ENCODE assay signal across 25 cellular contexts in genomic region chr10:7159928-7160327, GRCh38.
DNase-seq lines count a peak whose midpoint lies in the region; ATAC-seq and TF ChIP-seq lines count a peak whose summit lies in the region.
"Had no signal": no experiment of that assay in that cellular context is flagged by ENCODE, and none has a peak within 500 bp of the region (broad histone marks: within the 10 kb centered on the region; RNA-seq: fewer than 3 reads in every experiment).

No MANE protein-coding gene starts in this region.

- peaks cover 6 to 22% of the 10 kb centered on the region in 2 donors for H3K36me3 Mint-ChIP-seq in activated T-cell treated with anti-CD3 and anti-CD28 coated beads, Interleukin-2, amount 50 U/mL, for 72 hours (ENCODE audit: insufficient read depth in 2 of 2)
- peaks cover 0 to 63% (median 13%) of the 10 kb centered on the region in 3 donors for H3K36me3 Mint-ChIP-seq in CD8-positive, alpha-beta memory T cell
- peaks cover 71% of the 10 kb centered on the region for H3K36me3 Mint-ChIP-seq in activated naive CD8-positive, alpha-beta T cell treated with anti-CD3 and anti-CD28 coated beads, Interleukin-2, amount 10 ng/mL, durations not matched to agents 7 days and 5 days

- ATAC-seq in activated T-cell treated with anti-CD3 and anti-CD28 coated beads, Interleukin-2, amount 50 U/mL, for 72 hours (replicated peaks in 1 of 2) = peak; percentile 58 to 77
- no peak for ATAC-seq in activated naive CD8-positive, alpha-beta T cell treated with anti-CD3 and anti-CD28 coated beads, Interleukin-2, amount 10 ng/mL, durations not matched to agents 7 days and 5 days (ENCODE audit: low read depth)
- ATAC-seq in HG03045 (IDR thresholded peaks at IDR 0.05; ENCODE audit: unreplicated experiment) = no peak
- ATAC-seq: lower lobe of right lung had no signal

- no peaks in the 10 kb centered on the region for H3K9me3 Mint-ChIP-seq in activated T-cell treated with anti-CD3 and anti-CD28 coated beads, Interleukin-2, amount 50 U/mL, for 72 hours
- no peaks in the 10 kb centered on the region for H3K9me3 Mint-ChIP-seq in CD8-positive, alpha-beta memory T cell
- no peaks in the 10 kb centered on the region for H3K9me3 Mint-ChIP-seq in activated naive CD8-positive, alpha-beta T cell treated with anti-CD3 and anti-CD28 coated beads, Interleukin-2, amount 10 ng/mL, durations not matched to agents 7 days and 5 days
- H3K9me3 Mint-ChIP-seq: activated B cell treated with CpG ODN at 0.5 μM for 24 hours, type B pancreatic cell had no signal

- no peaks in the 10 kb centered on the region for H3K27me3 ChIP-seq in CD8-positive, alpha-beta memory T cell (ENCODE audit: insufficient read depth, low read length, poor library complexity, severe bottlenecking)
- no peaks in the 10 kb centered on the region for H3K27me3 ChIP-seq in spleen (replicated peaks in 1 of 7)
- H3K27me3 ChIP-seq: cardiac muscle cell, MG63 had no signal

- POLR2A ChIA-PET in CD8-positive, alpha-beta memory T cell (lab: Charles Lee) = interaction anchor here (0.6 kb wide), 1 partner anchor 232 kb away, joined by 4 read pairs; no protein-coding TSS in a partner anchor
- POLR2A ChIA-PET in activated naive CD8-positive, alpha-beta T cell treated with anti-CD3 and anti-CD28 coated beads, Interleukin-2, amount 10 ng/mL, durations not matched to agents 7 days and 5 days (lab: Charles Lee) = no interaction called here

- CTCF ChIA-PET in CD8-positive, alpha-beta memory T cell (lab: Charles Lee) = no interaction called here

- intact Hi-C loops in spleen (cut with DNase I; ENCODE audit: low total_unique reads) = no loop called here

- no peaks in the 10 kb centered on the region for H3K27me3 Mint-ChIP-seq in activated T-cell treated with anti-CD3 and anti-CD28 coated beads, Interleukin-2, amount 50 U/mL, for 72 hours (ENCODE audit: low read depth)
- no peaks in the 10 kb centered on the region for H3K27me3 Mint-ChIP-seq in CD8-positive, alpha-beta memory T cell
- no peaks in the 10 kb centered on the region for H3K27me3 Mint-ChIP-seq in activated naive CD8-positive, alpha-beta T cell treated with anti-CD3 and anti-CD28 coated beads, Interleukin-2, amount 10 ng/mL, durations not matched to agents 7 days and 5 days
- H3K27me3 Mint-ChIP-seq: activated B cell treated with CpG ODN at 0.5 μM for 24 hours had no signal

- WGBS in spleen, 5 donors = 52 to 76% (median 60%) methylated on average over 5 of the region's 5 CpGs

- peaks cover 36% of the 10 kb centered on the region for H3K4me1 Mint-ChIP-seq in activated T-cell treated with anti-CD3 and anti-CD28 coated beads, Interleukin-2, amount 50 U/mL, for 72 hours (ENCODE audit: low read depth)
- peaks cover 15 to 26% (median 17%) of the 10 kb centered on the region in 3 donors for H3K4me1 Mint-ChIP-seq in CD8-positive, alpha-beta memory T cell
- peaks cover 18% of the 10 kb centered on the region for H3K4me1 Mint-ChIP-seq in activated naive CD8-positive, alpha-beta T cell treated with anti-CD3 and anti-CD28 coated beads, Interleukin-2, amount 10 ng/mL, durations not matched to agents 7 days and 5 days

- H3K4me1 ChIP-seq in CD8-positive, alpha-beta memory T cell (ENCODE audit: insufficient read depth, low read length) = peaks cover 18% of the 10 kb centered on the region
- peaks cover 0 to 42% (median 14%) of the 10 kb centered on the region in 6 donors for H3K4me1 ChIP-seq in spleen
- H3K4me1 ChIP-seq: lower lobe of right lung, parathyroid adenoma had no signal

- peak overlapping the region in 1 of 2 donors; percentile 43 for H3K4me3 Mint-ChIP-seq in activated T-cell treated with anti-CD3 and anti-CD28 coated beads, Interleukin-2, amount 50 U/mL, for 72 hours
- H3K4me3 Mint-ChIP-seq in CD8-positive, alpha-beta memory T cell = peak overlapping the region in 2 of 7 donors; percentile 8 to 32
- no peak overlapping the region for H3K4me3 Mint-ChIP-seq in activated naive CD8-positive, alpha-beta T cell treated with anti-CD3 and anti-CD28 coated beads, Interleukin-2, amount 10 ng/mL, durations not matched to agents 7 days and 5 days
- H3K4me3 Mint-ChIP-seq: activated B cell treated with CpG ODN at 0.5 μM for 24 hours, type B pancreatic cell had no signal

- no peak overlapping the region for H3K27ac ChIP-seq in CD8-positive, alpha-beta memory T cell (ENCODE audit: low read depth, low read length)
- H3K27ac ChIP-seq in spleen = peak overlapping the region in 5 of 8 donors; percentile 19 to 51 (median 37)
- H3K27ac ChIP-seq: cardiac muscle cell, coronary artery, lower lobe of right lung, parathyroid adenoma had no signal

- H3K4me3 ChIP-seq in CD8-positive, alpha-beta memory T cell (ENCODE audit: low read length) = no peak overlapping the region
- H3K4me3 ChIP-seq in spleen = no peak overlapping the region
- H3K4me3 ChIP-seq: cardiac muscle cell, coronary artery, lower lobe of right lung, MG63 had no signal

- DNase-seq in activated T-cell treated with anti-CD3 and anti-CD28 coated beads, Interleukin-2, amount 50 U/mL, for 72 hours = no peak
- DNase-seq in activated T-cell treated with anti-CD3 and anti-CD28 coated beads, Interleukin-2, amount 50 U/mL, for 48 hours = no peak
- DNase-seq in CD8-positive, alpha-beta memory T cell = no peak
- DNase-seq in activated naive CD8-positive, alpha-beta T cell treated with anti-CD3 and anti-CD28 coated beads, Interleukin-2, amount 10 ng/mL, durations not matched to agents 7 days and 5 days = no peak
- no peak for DNase-seq in spleen
- no peak for DNase-seq in iPS-NIHi7 (ENCODE audit: extremely low spot score)
- DNase-seq: activated B cell treated with CpG ODN at 0.5 μM for 24 hours; activated gamma-delta T cell; aorta; effector memory CD4-positive, alpha-beta T cell; head of caudate nucleus; KBM-7; lower lobe of right lung; MG63; NCI-H1105 treated with DMSO at 0.1 percent for 48 hours; NCI-H2029 treated with DMSO at 0.1 percent for 48 hours; NCI-H526; SHP77 treated with DMSO at 0.1 percent for 48 hours; small intestine; stimulated activated CD4-positive, alpha-beta T cell treated with anti-CD3 and anti-CD28 coated beads, Interleukin-2, amount 100 ng/mL, for 24 hours had no signal

- no peaks in the 10 kb centered on the region for H3K9me3 ChIP-seq in CD8-positive, alpha-beta memory T cell (ENCODE audit: low read length)
- H3K9me3 ChIP-seq in spleen = no peaks in the 10 kb centered on the region
- H3K9me3 ChIP-seq: lower lobe of right lung, MG63 had no signal

- peak overlapping the region; percentile 45 for H3K27ac Mint-ChIP-seq in activated T-cell treated with anti-CD3 and anti-CD28 coated beads, Interleukin-2, amount 50 U/mL, for 72 hours
- H3K27ac Mint-ChIP-seq in CD8-positive, alpha-beta memory T cell = peak overlapping the region in 6 of 8 donors; percentile 17 to 79 (median 52)
- H3K27ac Mint-ChIP-seq in activated naive CD8-positive, alpha-beta T cell treated with anti-CD3 and anti-CD28 coated beads, Interleukin-2, amount 10 ng/mL, durations not matched to agents 7 days and 5 days = peak overlapping the region; percentile 7
- H3K27ac Mint-ChIP-seq: activated B cell treated with CpG ODN at 0.5 μM for 24 hours, type B pancreatic cell had no signal

- no peak for TF ChIP-seq POLR2A in spleen (IDR thresholded peaks at IDR 0.05)

- no peak for TF ChIP-seq CTCF in spleen (IDR thresholded peaks at IDR 0.05 in 8 of 11, conservative IDR thresholded peaks at IDR 0.05 in 3 of 11)

- peaks cover 8% of the 10 kb centered on the region for H3K36me3 ChIP-seq in CD8-positive, alpha-beta memory T cell (ENCODE audit: insufficient read depth, low read length)
- peaks cover 0 to 71% (median 35%) of the 10 kb centered on the region in 6 donors for H3K36me3 ChIP-seq in spleen
- H3K36me3 ChIP-seq: cardiac muscle cell, MG63 had no signal

Comparison
In these comparisons a context has a peak if more than half of its experiments do, and no peak if none do; other contexts are left out.
1. ATAC-seq: peak in activated T-cell treated with anti-CD3 and anti-CD28 coated beads, Interleukin-2, amount 50 U/mL, for 72 hours (2 of 2); none in activated naive CD8-positive, alpha-beta T cell treated with anti-CD3 and anti-CD28 coated beads, Interleukin-2, amount 10 ng/mL, durations not matched to agents 7 days and 5 days (single experiment) and HG03045 (single experiment).
2. Peak in every context shown above with its lines, with median percentiles within 50 percentile points of each other: H3K27ac Mint-ChIP-seq.